ENCODE assay signal across 8 cellular contexts in genomic region chr14:77124345-77125274, GRCh38. TPM values are rescaled to one million over a fixed set of nuclear protein-coding genes. Genes with fewer than 3 reads are reported as not detected.
DNase-seq lines count a peak whose midpoint lies in the region; ATAC-seq and TF ChIP-seq lines count a peak whose summit lies in the region.

No MANE protein-coding gene starts in this region.

- H3K36me3 ChIP-seq in SJSA1, result no peaks in the 10 kb centered on the region
- H3K36me3 ChIP-seq in psoas muscle (ENCODE audit: insufficient read depth in 1 of 2, low read depth in 1 of 2), result peaks cover 0 to 13% of the 10 kb centered on the region in 2 donors

- no peaks in the 10 kb centered on the region for H3K9me3 Mint-ChIP-seq in activated naive CD8-positive, alpha-beta T cell treated with anti-CD3 and anti-CD28 coated beads, Interleukin-2, amount 50 U/mL, for 24 hours

- H3K27ac Mint-ChIP-seq in activated naive CD8-positive, alpha-beta T cell treated with anti-CD3 and anti-CD28 coated beads, Interleukin-2, amount 50 U/mL, for 24 hours, result no peak overlapping the region

- peak overlapping the region; percentile 12; the same call in 1 of the 2 replicates for H3K4me3 ChIP-seq in SJSA1
- H3K4me3 ChIP-seq in right cardiac atrium (ENCODE audit: low read length), result peak overlapping the region; percentile 49
- peak overlapping the region; percentile 65 for H3K4me3 ChIP-seq in psoas muscle

- H3K4me1 ChIP-seq in SJSA1 (replicated peaks) (peaks cover 4% of the 10 kb centered on the region; the same call in 1 of the 2 replicates), right cardiac atrium (ENCODE audit: control insufficient read depth, insufficient read depth, low read length) (peaks cover 10% of the 10 kb centered on the region), psoas muscle (peaks cover 39% of the 10 kb centered on the region)

- H3K36me3 Mint-ChIP-seq in activated naive CD8-positive, alpha-beta T cell treated with anti-CD3 and anti-CD28 coated beads, Interleukin-2, amount 50 U/mL, for 24 hours (ENCODE audit: low read depth), result no peaks in the 10 kb centered on the region

- H3K4me3 Mint-ChIP-seq in activated naive CD8-positive, alpha-beta T cell treated with anti-CD3 and anti-CD28 coated beads, Interleukin-2, amount 50 U/mL, for 24 hours, result peak overlapping the region; percentile 61

- 0 out of 2 replicates have a peak, but pooled peaks cover 2% of the 10 kb centered on the region for H3K9me3 ChIP-seq in SJSA1 (replicated peaks)
- no peaks in the 10 kb centered on the region for H3K9me3 ChIP-seq in right cardiac atrium (ENCODE audit: control insufficient read depth, low read length)
- H3K9me3 ChIP-seq in psoas muscle, result no peaks in the 10 kb centered on the region

- TF ChIP-seq CTCF in 22Rv1 (IDR thresholded peaks at IDR 0.05) (peak; percentile 98), psoas muscle (IDR thresholded peaks at IDR 0.05) (peak; percentile 88)

- WGBS in right cardiac atrium, result 7% methylated on average over 73 of the region's 73 CpGs
- WGBS in psoas muscle, 3 donors, result 7 to 11% (median 9%) methylated on average over 47 to 73 of the region's 73 CpGs

- H3K27me3 ChIP-seq in SJSA1 (replicated peaks) (peaks cover 5% of the 10 kb centered on the region; the same call in 1 of the 2 replicates), right cardiac atrium (ENCODE audit: control insufficient read depth, insufficient read depth) (no peaks in the 10 kb centered on the region), psoas muscle (ENCODE audit: insufficient read depth in 3 of 3, low read length in 2 of 3) (no peaks in the 10 kb centered on the region)

- H3K4me1 Mint-ChIP-seq in activated naive CD8-positive, alpha-beta T cell treated with anti-CD3 and anti-CD28 coated beads, Interleukin-2, amount 50 U/mL, for 24 hours, result peaks cover 22% of the 10 kb centered on the region

- peaks cover 24% of the 10 kb centered on the region for H3K27me3 Mint-ChIP-seq in activated naive CD8-positive, alpha-beta T cell treated with anti-CD3 and anti-CD28 coated beads, Interleukin-2, amount 50 U/mL, for 24 hours

- H3K27ac ChIP-seq in 22Rv1 (peak overlapping the region; percentile 59), SJSA1 (no peak overlapping the region), right cardiac atrium (ENCODE audit: low read length) (no peak overlapping the region), psoas muscle (no peak overlapping the region)

- peak; percentile 23 for ATAC-seq in GM21423 (IDR thresholded peaks at IDR 0.05; ENCODE audit: unreplicated experiment)
- peak; percentile 55 for ATAC-seq in activated naive CD8-positive, alpha-beta T cell treated with anti-CD3 and anti-CD28 coated beads, Interleukin-2, amount 50 U/mL, for 24 hours
- ATAC-seq in right cardiac atrium, result peak; percentile 79 to 82
- peak; percentile 81 to 87 (median 84) for ATAC-seq in psoas muscle
- no peak for ATAC-seq in GM19324 (IDR thresholded peaks at IDR 0.05; ENCODE audit: low FRiP score, unreplicated experiment)

- DNase-seq in SJSA1 (ENCODE audit: low read depth in 1 of 2, low spot score in 2 of 2) (no peak), right cardiac atrium (peak; percentile 53 to 88 (median 84)), psoas muscle (peak; percentile 62 to 77), middle frontal gyrus (ENCODE audit: extremely low spot score, low spot score) (no peak)
- peak; percentile 55 for DNase-seq in activated naive CD8-positive, alpha-beta T cell treated with anti-CD3 and anti-CD28 coated beads, Interleukin-2, amount 50 U/mL, for 24 hours

- intact Hi-C loops in right cardiac atrium (cut with DNase I) (no loop called here), psoas muscle (cut with DNase I) (no loop called here)

RNA-seq across cellular contexts. Expression of gene ZDHHC22, which starts 17.0 kb away (rescaled TPM):
- 0.03 TPM in 1 of 2 replicates, not detected in the other for total RNA-seq in SJSA1 (2014; rRNA removed; shearing (Covaris generic))
- total RNA-seq in right cardiac atrium (not detected), psoas muscle (not detected)
- polyA plus RNA-seq in right cardiac atrium (not detected), psoas muscle (under 1 TPM in 2 of 3 donors, not detected in 1; 0.01 to 0.04 TPM)

RNA-seq across cellular contexts. Expression of gene CIPC, which starts 26.6 kb away (rescaled TPM):
- total RNA-seq in SJSA1 (2014; rRNA removed; shearing (Covaris generic)), result 8.8 and 11.0 TPM in 2 replicates
- total RNA-seq in right cardiac atrium (10 to 100 TPM; 54.3 to 73.1 (median 65.9) TPM), psoas muscle (100 to 1,000 TPM in 3 of 4 donors, 10 to 100 TPM in 1; 83.8 to 133 (median 112) TPM)
- polyA plus RNA-seq in right cardiac atrium (28.1 TPM), psoas muscle (100 to 1,000 TPM in 1 of 3 donors, 10 to 100 TPM in 2; 23.1 to 116 (median 54.9) TPM)

RNA-seq across cellular contexts. Expression of gene TMEM63C, which starts 57.0 kb away (rescaled TPM):
- total RNA-seq in SJSA1 (2014; rRNA removed; shearing (Covaris generic)), result 0.66 TPM in 1 of 2 replicates, not detected in the other
- total RNA-seq in right cardiac atrium (under 1 TPM in 3 of 4 donors, not detected in 1; 0.03 to 0.23 (median 0.14) TPM), psoas muscle (under 1 TPM in 3 of 4 donors, not detected in 1; 0.04 to 0.58 (median 0.32) TPM)
- polyA plus RNA-seq in right cardiac atrium (0.11 TPM), psoas muscle (under 1 TPM in 1 of 3 donors, not detected in 2; 0.09 TPM)

Comparison
In these comparisons a context has a peak if more than half of its experiments do, and no peak if none do; other contexts are left out.
1. DNase-seq: peak in activated naive CD8-positive, alpha-beta T cell treated with anti-CD3 and anti-CD28 coated beads, Interleukin-2, amount 50 U/mL, for 24 hours (single experiment), right cardiac atrium (3 of 3) and psoas muscle (2 of 2); none in SJSA1 (0 of 2) and middle frontal gyrus (single experiment).
2. H3K4me3 ChIP-seq: peak in every context shown above with its lines; median percentile 65 in psoas muscle; 49 in right cardiac atrium; 12 in SJSA1.